11 cellular contexts compared by ENCODE assay signal in genomic region chr14:22565391-22565945, GRCh38. TPM values are rescaled to one million over a fixed set of nuclear protein-coding genes. Genes with fewer than 3 reads are reported as not detected.
A peak's percentile ranks its signal among the peaks of the same experiment; 100 is the strongest.
DNase-seq lines count a peak whose midpoint lies in the region; ATAC-seq lines count a peak whose summit lies in the region.
"Had no signal": no experiment of that assay in that cellular context is flagged by ENCODE, and none has a peak within 500 bp of the region (broad histone marks: within the 10 kb centered on the region; RNA-seq: fewer than 3 reads in every experiment).

No MANE protein-coding gene starts in this region.

- peaks cover 92% of the 10 kb centered on the region for H3K4me1 Mint-ChIP-seq in activated CD4-positive, alpha-beta T cell treated with anti-CD3 and anti-CD28 coated beads, Interleukin-2, amount 10 ng/mL, durations not matched to agents 7 days and 5 days
- peaks cover 97% of the 10 kb centered on the region for H3K4me1 Mint-ChIP-seq in activated naive CD8-positive, alpha-beta T cell treated with anti-CD3 and anti-CD28 coated beads, Interleukin-2, amount 50 U/mL, for 24 hours
- H3K4me1 Mint-ChIP-seq in stimulated activated naive CD8-positive, alpha-beta T cell treated with anti-CD3 and anti-CD28 coated beads, Interleukin-15, amount 100 ng/mL, for 72 hours = peaks cover 91% of the 10 kb centered on the region

- POLR2A ChIA-PET in activated CD4-positive, alpha-beta T cell treated with anti-CD3 and anti-CD28 coated beads, Interleukin-2, amount 10 ng/mL, durations not matched to agents 7 days and 5 days (lab: Charles Lee) = interaction anchor here (0.6 kb wide), 2 partner anchors 40 to 77 kb away, joined by 3 to 8 read pairs; no protein-coding TSS in a partner anchor

- no peaks in the 10 kb centered on the region for H3K9me3 Mint-ChIP-seq in activated CD4-positive, alpha-beta T cell treated with anti-CD3 and anti-CD28 coated beads, Interleukin-2, amount 10 ng/mL, durations not matched to agents 7 days and 5 days
- no peaks in the 10 kb centered on the region for H3K9me3 Mint-ChIP-seq in activated naive CD8-positive, alpha-beta T cell treated with anti-CD3 and anti-CD28 coated beads, Interleukin-2, amount 50 U/mL, for 24 hours
- no peaks in the 10 kb centered on the region for H3K9me3 Mint-ChIP-seq in stimulated activated naive CD8-positive, alpha-beta T cell treated with anti-CD3 and anti-CD28 coated beads, Interleukin-15, amount 100 ng/mL, for 72 hours

- peak overlapping the region; percentile 95 for H3K27ac Mint-ChIP-seq in activated CD4-positive, alpha-beta T cell treated with anti-CD3 and anti-CD28 coated beads, Interleukin-2, amount 10 ng/mL, durations not matched to agents 7 days and 5 days
- peak overlapping the region; percentile 99 for H3K27ac Mint-ChIP-seq in activated naive CD8-positive, alpha-beta T cell treated with anti-CD3 and anti-CD28 coated beads, Interleukin-2, amount 50 U/mL, for 24 hours
- H3K27ac Mint-ChIP-seq in stimulated activated naive CD8-positive, alpha-beta T cell treated with anti-CD3 and anti-CD28 coated beads, Interleukin-15, amount 100 ng/mL, for 72 hours = peak overlapping the region; percentile 61 to 97

- no peaks in the 10 kb centered on the region for H3K27me3 Mint-ChIP-seq in activated CD4-positive, alpha-beta T cell treated with anti-CD3 and anti-CD28 coated beads, Interleukin-2, amount 10 ng/mL, durations not matched to agents 7 days and 5 days
- H3K27me3 Mint-ChIP-seq in activated naive CD8-positive, alpha-beta T cell treated with anti-CD3 and anti-CD28 coated beads, Interleukin-2, amount 50 U/mL, for 24 hours = no peaks in the 10 kb centered on the region
- no peaks in the 10 kb centered on the region for H3K27me3 Mint-ChIP-seq in stimulated activated naive CD8-positive, alpha-beta T cell treated with anti-CD3 and anti-CD28 coated beads, Interleukin-15, amount 100 ng/mL, for 72 hours

- peak; percentile 32 for ATAC-seq in HG03066 (IDR thresholded peaks at IDR 0.05; ENCODE audit: low read depth, unreplicated experiment)
- no peak for ATAC-seq in activated naive CD8-positive, alpha-beta T cell treated with anti-CD3 and anti-CD28 coated beads, Interleukin-2, amount 50 U/mL, for 24 hours
- no peak for ATAC-seq in stimulated activated naive CD8-positive, alpha-beta T cell treated with anti-CD3 and anti-CD28 coated beads, Interleukin-15, amount 100 ng/mL, for 72 hours
- ATAC-seq: A549; activated CD4-positive, CD25-positive, alpha-beta regulatory T cell treated with anti-CD3 and anti-CD28 coated beads, Interleukin-2, amount 50 U/mL, for 24 hours had no signal

- peak overlapping the region; percentile 58 for H3K4me3 Mint-ChIP-seq in activated CD4-positive, alpha-beta T cell treated with anti-CD3 and anti-CD28 coated beads, Interleukin-2, amount 10 ng/mL, durations not matched to agents 7 days and 5 days
- peak overlapping the region; percentile 67 for H3K4me3 Mint-ChIP-seq in activated naive CD8-positive, alpha-beta T cell treated with anti-CD3 and anti-CD28 coated beads, Interleukin-2, amount 50 U/mL, for 24 hours
- peak overlapping the region; percentile 56 to 77 for H3K4me3 Mint-ChIP-seq in stimulated activated naive CD8-positive, alpha-beta T cell treated with anti-CD3 and anti-CD28 coated beads, Interleukin-15, amount 100 ng/mL, for 72 hours

- CTCF ChIA-PET in activated CD4-positive, alpha-beta T cell treated with anti-CD3 and anti-CD28 coated beads, Interleukin-2, amount 10 ng/mL, durations not matched to agents 7 days and 5 days (lab: Charles Lee) = interaction anchor here (0.6 to 12.8 kb wide), 7 partner anchors 12 to 567 kb away, joined by 3 to 335 read pairs (median 3); partner anchors contain the start of gene DAD1

- no peak for DNase-seq in activated CD4-positive, alpha-beta T cell treated with anti-CD3 and anti-CD28 coated beads, Interleukin-2, amount 10 ng/mL, durations not matched to agents 7 days and 5 days
- no peak for DNase-seq in activated CD4-positive, alpha-beta T cell treated with anti-CD3 and anti-CD28 coated beads, Interleukin-2, amount 50 U/mL, for 4 hours
- DNase-seq in activated naive CD8-positive, alpha-beta T cell treated with anti-CD3 and anti-CD28 coated beads, Interleukin-2, amount 50 U/mL, for 24 hours = no peak
- DNase-seq in stimulated activated naive CD8-positive, alpha-beta T cell treated with anti-CD3 and anti-CD28 coated beads, Interleukin-15, amount 100 ng/mL, for 72 hours = no peak
- DNase-seq in NCI-H2029 (lab: John Stamatoyannopoulos, UW) = no peak
- no peak for DNase-seq in NCI-H2107 treated with DMSO at 0.1 percent for 48 hours (lab: John Stamatoyannopoulos, UW; ENCODE audit: unreplicated experiment)
- no peak for DNase-seq in CD1c-positive myeloid dendritic cell (ENCODE audit: extremely low spot score)
- DNase-seq: NCI-H526 treated with DMSO at 0.1 percent for 48 hours had no signal

- H3K36me3 Mint-ChIP-seq in activated CD4-positive, alpha-beta T cell treated with anti-CD3 and anti-CD28 coated beads, Interleukin-2, amount 10 ng/mL, durations not matched to agents 7 days and 5 days (ENCODE audit: low read depth) = peaks cover 70% of the 10 kb centered on the region
- peaks cover 57% of the 10 kb centered on the region for H3K36me3 Mint-ChIP-seq in activated naive CD8-positive, alpha-beta T cell treated with anti-CD3 and anti-CD28 coated beads, Interleukin-2, amount 50 U/mL, for 24 hours (ENCODE audit: low read depth)

RNA-seq across cellular contexts. Expression of gene DAD1, which starts 23.6 kb away (rescaled TPM):
- 100 to 1,000 TPM; 169 to 233 TPM for total RNA-seq in activated CD4-positive, alpha-beta T cell treated with anti-CD3 and anti-CD28 coated beads, Interleukin-2, amount 10 ng/mL, durations not matched to agents 7 days and 5 days

RNA-seq across cellular contexts. Expression of gene ABHD4, which starts 32.6 kb away (rescaled TPM):
- total RNA-seq in activated CD4-positive, alpha-beta T cell treated with anti-CD3 and anti-CD28 coated beads, Interleukin-2, amount 10 ng/mL, durations not matched to agents 7 days and 5 days = 10 to 100 TPM in 1 of 2 experiments, 1 to 10 TPM in 1; 8.3 to 10.4 TPM
